25 cellular contexts compared by ENCODE assay signal in the genomic region with DNA sequence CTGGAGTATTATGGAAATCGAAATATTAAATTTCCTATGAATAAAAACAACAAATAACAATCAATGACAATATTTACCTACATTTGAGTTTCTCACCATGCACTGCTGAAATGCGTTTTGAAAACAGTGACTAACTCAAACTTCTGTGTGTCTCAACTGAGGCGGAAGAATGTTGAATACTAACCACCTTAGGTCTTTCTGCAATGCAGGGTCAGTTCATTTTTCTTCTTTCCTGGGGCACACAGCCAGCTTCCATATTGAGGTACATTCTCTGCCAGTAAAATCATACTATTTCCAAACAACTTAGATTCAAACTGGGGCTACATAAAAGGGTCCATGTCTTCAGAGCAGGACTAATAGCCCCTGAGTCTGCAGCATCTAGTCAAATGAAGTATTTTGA.
"Had no signal": no experiment of that assay in that cellular context is flagged by ENCODE, and none has a peak within 500 bp of the region (broad histone marks: within the 10 kb centered on the region; RNA-seq: fewer than 3 reads in every experiment).

No MANE protein-coding gene starts in this region.

- H3K27ac ChIP-seq: brain microvascular endothelial cell, left ventricle myocardium inferior, neutrophil, ovary, prostate gland, tibial nerve, VCaP had no signal

- ATAC-seq: activated naive CD8-positive, alpha-beta T cell treated with anti-CD3 and anti-CD28 coated beads, Interleukin-2, amount 50 U/mL, for 24 hours; mucosa of descending colon; right cardiac atrium had no signal

- H3K4me3 Mint-ChIP-seq: activated naive CD4-positive, alpha-beta T cell treated with anti-CD3 and anti-CD28 coated beads for 36 hours; activated naive CD8-positive, alpha-beta T cell treated with anti-CD3 and anti-CD28 coated beads, Interleukin-2, amount 50 U/mL, for 24 hours; nephron progenitor cell; T-helper 1 cell treated with Interleukin-12 subunit alpha and Interleukin-12 subunit beta and Interleukin-4 antibody, amounts not matched to agents 30 μg/mL and 1 μg/mL, for 36 hours had no signal

- H3K27me3 ChIP-seq: brain microvascular endothelial cell, neutrophil, ovary, tibial nerve had no signal

- H3K9me3 Mint-ChIP-seq: T-helper 1 cell treated with Interleukin-12 subunit alpha and Interleukin-12 subunit beta and Interleukin-4 antibody, amounts not matched to agents 30 μg/mL and 1 μg/mL, for 36 hours had no signal

- H3K4me1 Mint-ChIP-seq: nephron progenitor cell had no signal

- H3K4me3 ChIP-seq: left ventricle myocardium inferior, lung, mucosa of descending colon, ovary, prostate gland, tibial nerve had no signal

- H3K27me3 Mint-ChIP-seq: activated naive CD8-positive, alpha-beta T cell treated with anti-CD3 and anti-CD28 coated beads, Interleukin-2, amount 50 U/mL, for 24 hours had no signal

- H3K27ac Mint-ChIP-seq: activated naive CD4-positive, alpha-beta T cell treated with anti-CD3 and anti-CD28 coated beads for 36 hours; activated naive CD8-positive, alpha-beta T cell treated with anti-CD3 and anti-CD28 coated beads, Interleukin-2, amount 50 U/mL, for 24 hours; nephron progenitor cell; T-helper 1 cell treated with Interleukin-12 subunit alpha and Interleukin-12 subunit beta and Interleukin-4 antibody, amounts not matched to agents 30 μg/mL and 1 μg/mL, for 36 hours had no signal

- H3K4me1 ChIP-seq: prostate gland had no signal

- DNase-seq: activated CD4-positive, alpha-beta T cell treated with anti-CD3 and anti-CD28 coated beads for 4 hours; activated CD4-positive, alpha-beta T cell treated with anti-CD3 and anti-CD28 coated beads, Interleukin-2, amount 50 U/mL, for 48 hours; activated CD8-positive, alpha-beta memory T cell treated with anti-CD3 and anti-CD28 coated beads for 24 hours; activated effector memory CD4-positive, alpha-beta T cell treated with Interleukin-2 at 50 U/mL for 16 hours; activated naive CD4-positive, alpha-beta T cell treated with anti-CD3 and anti-CD28 coated beads for 36 hours; activated naive CD8-positive, alpha-beta T cell treated with anti-CD3 and anti-CD28 coated beads, Interleukin-2, amount 50 U/mL, for 24 hours; brain microvascular endothelial cell; caudate nucleus; foreskin fibroblast; islet precursor cell; left ventricle myocardium inferior; mucosa of descending colon; nephron progenitor cell; ovary; right cardiac atrium; stimulated activated CD4-positive, alpha-beta T cell treated with anti-CD3 and anti-CD28 coated beads, Interleukin-2, amount 100 ng/mL, for 48 hours; stimulated activated naive CD4-positive, alpha-beta T cell treated with Interleukin-2 at 50 U/mL for 16 hours; SW 1271; T-helper 9 cell had no signal
